1 cellular context compared by ENCODE assay signal in genomic region chr13:40961224-40961623, GRCh38.
TF ChIP-seq lines count a peak whose summit lies in the region.

No MANE protein-coding gene starts in this region.

TF ChIP-seq in HepG2, 621 proteins besides CTCF, POLR2A, EP300 and RAD21 (continued from another document):
- peak; percentile 86; the same call in 1 of the 2 replicates for TF ChIP-seq ZNF784 (CRISPR knock-in tag; IDR thresholded peaks at IDR 0.05; ENCODE audit: borderline replicate concordance)
- no peak for TF ChIP-seq ZNF512B (CRISPR knock-in tag; IDR thresholded peaks at IDR 0.05; ENCODE audit: borderline replicate concordance)
- TF ChIP-seq TBP (CRISPR knock-in tag; IDR thresholded peaks at IDR 0.05) = no peak
- TF ChIP-seq PAF1 (CRISPR knock-in tag; IDR thresholded peaks at IDR 0.05) = no peak
- peak; percentile 71 for TF ChIP-seq ZNF121 (CRISPR knock-in tag; IDR thresholded peaks at IDR 0.05)
- TF ChIP-seq PAXIP1 (CRISPR knock-in tag; conservative IDR thresholded peaks at IDR 0.05) = no peak
- TF ChIP-seq AKAP8 (CRISPR knock-in tag; IDR thresholded peaks at IDR 0.05) = no peak
- no peak for TF ChIP-seq ONECUT2 (CRISPR knock-in tag; IDR thresholded peaks at IDR 0.05)
- TF ChIP-seq NFKBIZ (CRISPR knock-in tag; IDR thresholded peaks at IDR 0.05) = no peak
- no peak for TF ChIP-seq ZNF225 (CRISPR knock-in tag; IDR thresholded peaks at IDR 0.05)
